Comparison of ENCODE assay signal across 23 cellular contexts in the genomic region with DNA sequence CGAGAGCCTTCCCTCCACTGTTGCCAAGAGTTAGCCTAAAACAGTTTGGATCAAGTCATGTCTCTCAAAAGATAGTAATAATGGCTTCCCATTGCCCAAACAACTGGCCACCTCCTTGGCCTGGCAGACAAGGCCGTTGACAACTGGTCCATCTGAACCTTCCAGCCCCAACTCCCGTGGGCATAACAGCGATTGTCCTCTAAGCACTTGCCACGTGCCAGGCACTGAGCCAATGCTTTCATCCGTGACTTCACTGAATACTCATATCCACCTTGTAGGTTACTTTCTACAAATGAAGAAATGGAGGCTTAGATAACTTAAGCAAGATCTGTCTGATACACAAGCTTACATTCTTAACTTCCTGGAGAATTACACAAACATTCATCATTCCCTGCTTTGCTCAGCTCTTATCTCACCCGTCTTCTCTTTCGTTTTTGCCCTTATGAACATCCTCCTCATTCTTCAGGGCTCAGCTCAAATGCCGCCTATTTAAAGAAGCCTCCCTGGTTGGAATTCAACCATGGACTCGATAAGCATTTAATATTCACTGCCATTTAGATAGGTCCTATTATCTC.
DNase-seq lines count a peak whose midpoint lies in the region; TF ChIP-seq lines count a peak whose summit lies in the region.
"Had no signal": no experiment of that assay in that cellular context is flagged by ENCODE, and none has a peak within 500 bp of the region (broad histone marks: within the 10 kb centered on the region; RNA-seq: fewer than 3 reads in every experiment).

No MANE protein-coding gene starts in this region.

- no peaks in the 10 kb centered on the region for H3K36me3 ChIP-seq in right atrium auricular region
- no peaks in the 10 kb centered on the region for H3K36me3 ChIP-seq in left ventricle myocardium inferior
- no peaks in the 10 kb centered on the region for H3K36me3 ChIP-seq in SJCRH30
- H3K36me3 ChIP-seq: SJSA1, vagina had no signal

- no TSS peak for BruUV-seq in MCF 10A (replicated peaks; lab: Mats Ljungman, UMichigan)

- H3K36me3 Mint-ChIP-seq in nephron (ENCODE audit: low read depth) (no peaks in the 10 kb centered on the region), MCF 10A (ENCODE audit: insufficient read depth, unreplicated experiment) (no peaks in the 10 kb centered on the region)
- H3K36me3 Mint-ChIP-seq: activated naive CD4-positive, alpha-beta T cell treated with anti-CD3 and anti-CD28 coated beads, Interleukin-2, amount 50 U/mL, for 72 hours; CD8-positive, alpha-beta T cell; immature natural killer cell; memory B cell; WTC11 had no signal

- POLR2A ChIA-PET in MCF 10A (lab: Yijun Ruan, JAX), result no interaction called here

- no peak for DNase-seq in right atrium auricular region (ENCODE audit: low spot score)
- DNase-seq in left ventricle myocardium inferior, result no peak
- no peak for DNase-seq in SJCRH30
- no peak for DNase-seq in MCF 10A (ENCODE audit: unreplicated experiment)
- DNase-seq in HT-29 (ENCODE audit: low spot score), result no peak
- DNase-seq in GDM1 (lab: John Stamatoyannopoulos, UW), result no peak
- no peak for DNase-seq in central memory CD4-positive, alpha-beta T cell
- DNase-seq: activated CD4-positive, alpha-beta T cell treated with anti-CD3 and anti-CD28 coated beads, Interleukin-2, amount 10 ng/mL, durations not matched to agents 7 days and 5 days; CD8-positive, alpha-beta T cell; immature natural killer cell; Karpas-422; NCI-H526 treated with DMSO at 0.1 percent for 48 hours; stimulated activated CD4-positive, alpha-beta T cell treated with anti-CD3 and anti-CD28 coated beads, Interleukin-12 subunit alpha, Interleukin-12 subunit beta, amount 100 ng/mL, for 4 hours; stimulated activated CD4-positive, alpha-beta T cell treated with anti-CD3 and anti-CD28 coated beads, Interleukin-2, amount 100 ng/mL, for 48 hours; stimulated activated naive CD8-positive, alpha-beta T cell treated with anti-CD3 and anti-CD28 coated beads, Interleukin-15, amount 100 ng/mL, for 72 hours had no signal

- H3K27me3 ChIP-seq in right atrium auricular region (no peaks in the 10 kb centered on the region), left ventricle myocardium inferior (ENCODE audit: low read depth) (no peaks in the 10 kb centered on the region), SJCRH30 (no peaks in the 10 kb centered on the region)
- H3K27me3 ChIP-seq: vagina had no signal

- no peaks in the 10 kb centered on the region for H3K9me3 Mint-ChIP-seq in nephron
- H3K9me3 Mint-ChIP-seq in MCF 10A (ENCODE audit: unreplicated experiment), result no peaks in the 10 kb centered on the region
- H3K9me3 Mint-ChIP-seq: activated CD4-positive, alpha-beta T cell treated with anti-CD3 and anti-CD28 coated beads, Interleukin-2, amount 10 ng/mL, durations not matched to agents 7 days and 5 days; activated naive CD4-positive, alpha-beta T cell treated with anti-CD3 and anti-CD28 coated beads, Interleukin-2, amount 50 U/mL, for 72 hours; CD8-positive, alpha-beta T cell; memory B cell; stimulated activated naive CD8-positive, alpha-beta T cell treated with anti-CD3 and anti-CD28 coated beads, Interleukin-15, amount 100 ng/mL, for 72 hours; WTC11 had no signal

- H3K4me1 ChIP-seq in right atrium auricular region, result peaks cover 0 to 38% of the 10 kb centered on the region in 2 donors
- peaks cover 75% of the 10 kb centered on the region for H3K4me1 ChIP-seq in left ventricle myocardium inferior
- peaks cover 63% of the 10 kb centered on the region for H3K4me1 ChIP-seq in SJCRH30
- H3K4me1 ChIP-seq: A549, SJSA1, vagina had no signal

- H3K4me1 Mint-ChIP-seq in nephron (peaks cover 74% of the 10 kb centered on the region), MCF 10A (ENCODE audit: insufficient read depth, unreplicated experiment) (no peaks in the 10 kb centered on the region)
- H3K4me1 Mint-ChIP-seq: activated CD4-positive, alpha-beta T cell treated with anti-CD3 and anti-CD28 coated beads, Interleukin-2, amount 10 ng/mL, durations not matched to agents 7 days and 5 days; immature natural killer cell had no signal

- H3K27me3 Mint-ChIP-seq in nephron (ENCODE audit: low read depth) (peaks cover 12% of the 10 kb centered on the region), MCF 10A (ENCODE audit: insufficient read depth, unreplicated experiment) (peaks cover 21% of the 10 kb centered on the region)

- TF ChIP-seq CTCF in right atrium auricular region (IDR thresholded peaks at IDR 0.05), result no peak
- TF ChIP-seq CTCF in left ventricle myocardium inferior (IDR thresholded peaks at IDR 0.05; ENCODE audit: borderline replicate concordance), result no peak
- no peak for TF ChIP-seq CTCF in nephron (IDR thresholded peaks at IDR 0.05; ENCODE audit: unreplicated experiment in 3 of 3)
- no peak for TF ChIP-seq CTCF in MCF 10A (IDR thresholded peaks at IDR 0.05; ENCODE audit: unreplicated experiment)

- H3K27ac ChIP-seq in right atrium auricular region (peak overlapping the region; percentile 33 to 78), left ventricle myocardium inferior (replicated peaks) (no peak overlapping the region), SJCRH30 (peak overlapping the region; percentile 46; the same call in 1 of the 2 replicates)
- H3K27ac ChIP-seq: A549, SJSA1, vagina had no signal

- H3K27ac Mint-ChIP-seq in nephron (peak overlapping the region in 2 of 3 experiments; percentile 45 to 67), MCF 10A (ENCODE audit: low read depth, unreplicated experiment) (no peak overlapping the region)
- H3K27ac Mint-ChIP-seq: activated CD4-positive, alpha-beta T cell treated with anti-CD3 and anti-CD28 coated beads, Interleukin-2, amount 10 ng/mL, durations not matched to agents 7 days and 5 days; activated naive CD4-positive, alpha-beta T cell treated with anti-CD3 and anti-CD28 coated beads, Interleukin-2, amount 50 U/mL, for 72 hours; CD8-positive, alpha-beta T cell; immature natural killer cell; memory B cell; progenitor cell of endocrine pancreas; stimulated activated naive CD8-positive, alpha-beta T cell treated with anti-CD3 and anti-CD28 coated beads, Interleukin-15, amount 100 ng/mL, for 72 hours; WTC11 had no signal

- H3K4me3 Mint-ChIP-seq in nephron (peak overlapping the region in 1 of 3 experiments; percentile 19), MCF 10A (ENCODE audit: unreplicated experiment) (no peak overlapping the region)
- H3K4me3 Mint-ChIP-seq: activated CD4-positive, alpha-beta T cell treated with anti-CD3 and anti-CD28 coated beads, Interleukin-2, amount 10 ng/mL, durations not matched to agents 7 days and 5 days; CD8-positive, alpha-beta T cell; immature natural killer cell; memory B cell; stimulated activated naive CD8-positive, alpha-beta T cell treated with anti-CD3 and anti-CD28 coated beads, Interleukin-15, amount 100 ng/mL, for 72 hours; WTC11 had no signal

- CTCF ChIA-PET in MCF 10A (lab: Yijun Ruan, JAX), result interaction anchor here (1.0 kb wide), 1 partner anchor 9 kb away, joined by 3 read pairs; no protein-coding TSS in a partner anchor

- H3K9me3 ChIP-seq in right atrium auricular region (no peaks in the 10 kb centered on the region), left ventricle myocardium inferior (replicated peaks) (no peaks in the 10 kb centered on the region), SJCRH30 (replicated peaks) (no peaks in the 10 kb centered on the region)
- H3K9me3 ChIP-seq: A549, SJSA1, vagina had no signal

- intact Hi-C loops in left ventricle myocardium inferior (cut with micrococcal nuclease), result no loop called here
- intact Hi-C loops in MCF 10A (cut with micrococcal nuclease), result no loop called here

- H3K4me3 ChIP-seq in right atrium auricular region, result no peak overlapping the region
- no peak overlapping the region for H3K4me3 ChIP-seq in left ventricle myocardium inferior
- no peak overlapping the region for H3K4me3 ChIP-seq in SJCRH30
- H3K4me3 ChIP-seq: A549, SJSA1, vagina had no signal
